ENCODE assay signal across 16 cellular contexts in genomic region chr15:68719676-68720075, GRCh38.
"Had no signal": no experiment of that assay in that cellular context is flagged by ENCODE, and none has a peak within 500 bp of the region (broad histone marks: within the 10 kb centered on the region; RNA-seq: fewer than 3 reads in every experiment).

No MANE protein-coding gene starts in this region.

- DNase-seq: effector CD8-positive, alpha-beta T cell; glutamatergic neuron; islet precursor cell; naive B cell; occipital lobe; stimulated activated CD4-positive, alpha-beta T cell treated with anti-CD3 and anti-CD28 coated beads, Interleukin-2, amount 100 ng/mL, for 48 hours; stimulated activated naive CD4-positive, alpha-beta T cell treated with Interleukin-2 at 50 U/mL for 16 hours; trophoblast cell had no signal

- H3K4me3 ChIP-seq: coronary artery, dorsolateral prefrontal cortex, esophagus muscularis mucosa, gastroesophageal sphincter, right atrium auricular region, smooth muscle cell had no signal

- ATAC-seq: gastroesophageal sphincter, left lobe of liver had no signal

- H3K27me3 ChIP-seq: dorsolateral prefrontal cortex, esophagus muscularis mucosa, gastroesophageal sphincter, right atrium auricular region had no signal

- H3K27me3 Mint-ChIP-seq: naive B cell had no signal

- H3K4me1 ChIP-seq: esophagus muscularis mucosa, gastroesophageal sphincter, right atrium auricular region had no signal

- H3K9me3 Mint-ChIP-seq: naive B cell, nephron had no signal

- H3K27ac ChIP-seq: coronary artery, esophagus muscularis mucosa, gastroesophageal sphincter, right atrium auricular region had no signal

- H3K4me3 Mint-ChIP-seq: naive B cell, nephron had no signal

- H3K9me3 ChIP-seq: esophagus muscularis mucosa, gastroesophageal sphincter, right atrium auricular region had no signal

- H3K36me3 ChIP-seq: right atrium auricular region had no signal
